ENCODE assay signal across 18 cellular contexts in the genomic region with DNA sequence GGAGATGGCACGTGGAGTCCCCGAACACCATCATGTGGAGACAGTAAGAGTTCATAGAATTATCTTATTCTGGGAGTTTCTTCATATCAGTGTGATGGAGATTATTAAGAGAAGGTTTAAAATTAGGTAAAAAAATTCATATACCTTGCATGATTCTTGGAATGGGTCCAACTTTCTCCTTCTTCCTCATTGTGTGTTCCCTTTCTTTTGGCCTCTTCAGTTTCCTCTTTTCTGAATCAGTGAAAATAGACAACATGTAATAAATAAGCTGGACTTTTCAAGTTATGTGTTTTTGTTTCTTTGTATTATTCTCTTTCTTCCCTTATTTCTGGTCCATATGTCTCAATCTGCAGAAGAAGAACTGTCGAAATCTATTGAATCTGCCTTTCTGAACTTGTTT. TPM values are rescaled to one million over a fixed set of nuclear protein-coding genes. Genes with fewer than 3 reads are reported as not detected.
"Had no signal": no experiment of that assay in that cellular context is flagged by ENCODE, and none has a peak within 500 bp of the region (broad histone marks: within the 10 kb centered on the region; RNA-seq: fewer than 3 reads in every experiment).

No MANE protein-coding gene starts in this region.

- H3K4me1 ChIP-seq: psoas muscle, transverse colon had no signal

- H3K27ac ChIP-seq: dorsolateral prefrontal cortex, psoas muscle, right lobe of liver, transverse colon had no signal

- H3K4me3 ChIP-seq: dorsolateral prefrontal cortex, psoas muscle, right lobe of liver, transverse colon had no signal

- DNase-seq: activated CD8-positive, alpha-beta memory T cell treated with anti-CD3 and anti-CD28 coated beads, Interleukin-2, amount 50 U/mL, for 48 hours; activated CD8-positive, alpha-beta T cell treated with anti-CD3 and anti-CD28 coated beads for 36 hours; activated naive CD4-positive, alpha-beta T cell; aorta; dorsolateral prefrontal cortex; left colon; naive thymus-derived CD8-positive, alpha-beta T cell; nucleus accumbens; psoas muscle; right lobe of liver; T-helper 2 cell; transverse colon had no signal

- H3K9me3 ChIP-seq: right lobe of liver, transverse colon had no signal

- H3K36me3 ChIP-seq: transverse colon had no signal

- H3K27me3 ChIP-seq: dorsolateral prefrontal cortex, right lobe of liver, transverse colon had no signal

RNA-seq across cellular contexts. Expression of a gene that starts 30.5 kb away (rescaled TPM):
- total RNA-seq: activated CD8-positive, alpha-beta T cell treated with anti-CD3 and anti-CD28 coated beads for 36 hours; bronchial epithelial cell; chondrocyte; dorsolateral prefrontal cortex; glomerular endothelial cell; lung microvascular endothelial cell; naive thymus-derived CD8-positive, alpha-beta T cell; subcutaneous adipose tissue had no signal
- polyA plus RNA-seq: naive thymus-derived CD8-positive, alpha-beta T cell; psoas muscle had no signal

RNA-seq across cellular contexts. Expression of a gene that starts 45.9 kb away (rescaled TPM):
- total RNA-seq: bronchial epithelial cell, chondrocyte, dorsolateral prefrontal cortex, esophagus mucosa, glomerular endothelial cell, lung microvascular endothelial cell had no signal
